Comparison of ENCODE assay signal across 11 cellular contexts in genomic region chr5:16759147-16759800, GRCh38.
A peak's percentile ranks its signal among the peaks of the same experiment; 100 is the strongest.
DNase-seq lines count a peak whose midpoint lies in the region; ATAC-seq lines count a peak whose summit lies in the region.
"Had no signal": no experiment of that assay in that cellular context is flagged by ENCODE, and none has a peak within 500 bp of the region (broad histone marks: within the 10 kb centered on the region; RNA-seq: fewer than 3 reads in every experiment).

No MANE protein-coding gene starts in this region.

- CTCF ChIA-PET in activated naive CD4-positive, alpha-beta T cell treated with anti-CD3 and anti-CD28 coated beads for 36 hours (lab: Charles Lee): no interaction called here

- no peaks in the 10 kb centered on the region for H3K9me3 Mint-ChIP-seq in activated naive CD4-positive, alpha-beta T cell treated with anti-CD3 and anti-CD28 coated beads for 36 hours

- peak; percentile 59 for DNase-seq in activated naive CD4-positive, alpha-beta T cell treated with anti-CD3 and anti-CD28 coated beads for 36 hours
- DNase-seq in activated naive CD4-positive, alpha-beta T cell treated with Interleukin-2 at 50 U/mL for 16 hours: no peak
- DNase-seq in SHP77 treated with DMSO at 0.1 percent for 48 hours (lab: John Stamatoyannopoulos, UW) (peak; percentile 41), AG08396 (ENCODE audit: low spot score) (no peak), NCI-H2171 treated with DMSO at 0.1 percent for 48 hours (lab: John Stamatoyannopoulos, UW) (no peak)
- peak; percentile 26 for DNase-seq in stimulated activated naive CD8-positive, alpha-beta T cell treated with anti-CD3 and anti-CD28 coated beads, Interleukin-15, Interleukin-2, amounts not matched to agents 100 U/mL and 50 U/mL, for 24 hours
- DNase-seq: Calu3 had no signal

- ATAC-seq in HG02798 (IDR thresholded peaks at IDR 0.05; ENCODE audit: poor library complexity, unreplicated experiment) (peak; percentile 59), HG03439 (IDR thresholded peaks at IDR 0.05; ENCODE audit: unreplicated experiment) (no peak)
- peak; percentile 72 for ATAC-seq in stimulated activated naive CD8-positive, alpha-beta T cell treated with anti-CD3 and anti-CD28 coated beads, Interleukin-15, Interleukin-2, amounts not matched to agents 100 U/mL and 50 U/mL, for 24 hours
- ATAC-seq: HCT116 had no signal

- H3K27ac Mint-ChIP-seq in activated naive CD4-positive, alpha-beta T cell treated with anti-CD3 and anti-CD28 coated beads for 36 hours: peak overlapping the region; percentile 46
- H3K27ac Mint-ChIP-seq: activated naive CD8-positive, alpha-beta T cell had no signal

- H3K4me3 Mint-ChIP-seq in activated naive CD4-positive, alpha-beta T cell treated with anti-CD3 and anti-CD28 coated beads for 36 hours: no peak overlapping the region
- H3K4me3 Mint-ChIP-seq: activated naive CD8-positive, alpha-beta T cell had no signal

- no peaks in the 10 kb centered on the region for H3K36me3 Mint-ChIP-seq in activated naive CD4-positive, alpha-beta T cell treated with anti-CD3 and anti-CD28 coated beads for 36 hours (ENCODE audit: low read depth)
- H3K36me3 Mint-ChIP-seq: activated naive CD8-positive, alpha-beta T cell had no signal

- H3K27me3 Mint-ChIP-seq in activated naive CD4-positive, alpha-beta T cell treated with anti-CD3 and anti-CD28 coated beads for 36 hours (ENCODE audit: low read depth): no peaks in the 10 kb centered on the region
- H3K27me3 Mint-ChIP-seq: activated naive CD8-positive, alpha-beta T cell had no signal

- peaks cover 9% of the 10 kb centered on the region for H3K4me1 Mint-ChIP-seq in activated naive CD4-positive, alpha-beta T cell treated with anti-CD3 and anti-CD28 coated beads for 36 hours (ENCODE audit: low read depth)

- intact Hi-C loops in activated naive CD4-positive, alpha-beta T cell treated with anti-CD3 and anti-CD28 coated beads for 36 hours (cut with micrococcal nuclease): no loop called here

Comparison
In these comparisons a context has a peak if more than half of its experiments do, and no peak if none do; other contexts are left out.
1. DNase-seq: peak in activated naive CD4-positive, alpha-beta T cell treated with anti-CD3 and anti-CD28 coated beads for 36 hours (single experiment), SHP77 treated with DMSO at 0.1 percent for 48 hours (single experiment) and stimulated activated naive CD8-positive, alpha-beta T cell treated with anti-CD3 and anti-CD28 coated beads, Interleukin-15, Interleukin-2, amounts not matched to agents 100 U/mL and 50 U/mL, for 24 hours (single experiment); none in activated naive CD4-positive, alpha-beta T cell treated with Interleukin-2 at 50 U/mL for 16 hours (single experiment), AG08396 (single experiment) and NCI-H2171 treated with DMSO at 0.1 percent for 48 hours (single experiment).